Comparison of ENCODE assay signal across 18 cellular contexts in genomic region chr3:175336406-175337133, GRCh38.
A peak's percentile ranks its signal among the peaks of the same experiment; 100 is the strongest.
DNase-seq lines count a peak whose midpoint lies in the region; ATAC-seq and TF ChIP-seq lines count a peak whose summit lies in the region.
"Had no signal": no experiment of that assay in that cellular context is flagged by ENCODE, and none has a peak within 500 bp of the region (broad histone marks: within the 10 kb centered on the region; RNA-seq: fewer than 3 reads in every experiment).

No MANE protein-coding gene starts in this region.

- H3K27ac Mint-ChIP-seq in T-helper 17 cell: no peak overlapping the region
- H3K27ac Mint-ChIP-seq: activated T-cell treated with anti-CD3 and anti-CD28 coated beads, Interleukin-2, amount 50 U/mL, for 24 hours; CD8-positive, alpha-beta T cell; dendritic cell treated with granulocyte-macrophage colony-stimulating factor and Interleukin-4, amounts not matched to agents 40 ng/mL and 50 ng/mL, for 4 days; naive thymus-derived CD4-positive, alpha-beta T cell had no signal

- no peaks in the 10 kb centered on the region for H3K79me2 ChIP-seq in smooth muscle cell (ENCODE audit: low read depth)
- H3K79me2 ChIP-seq: parathyroid adenoma had no signal

- intact Hi-C loops in colonic mucosa (cut with DNase I): no loop called here

- no peak overlapping the region for H3K27ac ChIP-seq in colonic mucosa
- no peak overlapping the region for H3K27ac ChIP-seq in smooth muscle cell (ENCODE audit: low read depth)
- no peak overlapping the region for H3K27ac ChIP-seq in coronary artery
- H3K27ac ChIP-seq: GM23248, parathyroid adenoma had no signal

- H3K9ac ChIP-seq in colonic mucosa (ENCODE audit: low read depth in 2 of 2, low read length in 2 of 2) (no peak overlapping the region), smooth muscle cell (ENCODE audit: low read depth) (no peak overlapping the region)
- H3K9ac ChIP-seq: GM23248, parathyroid adenoma had no signal

- H3K4me1 ChIP-seq in colonic mucosa (no peaks in the 10 kb centered on the region), smooth muscle cell (ENCODE audit: low read depth) (no peaks in the 10 kb centered on the region)
- H3K4me1 ChIP-seq: parathyroid adenoma had no signal

- H3K27me3 ChIP-seq in colonic mucosa (no peaks in the 10 kb centered on the region), smooth muscle cell (ENCODE audit: low read depth) (no peaks in the 10 kb centered on the region)

- no peaks in the 10 kb centered on the region for H3K27me3 Mint-ChIP-seq in T-helper 17 cell
- H3K27me3 Mint-ChIP-seq: activated T-cell treated with anti-CD3 and anti-CD28 coated beads, Interleukin-2, amount 50 U/mL, for 24 hours; dendritic cell treated with granulocyte-macrophage colony-stimulating factor and Interleukin-4, amounts not matched to agents 40 ng/mL and 50 ng/mL, for 4 days; naive thymus-derived CD4-positive, alpha-beta T cell had no signal

- 98% methylated on average over 2 of the region's 2 CpGs for WGBS in smooth muscle cell (ENCODE audit: low lambda C conversion rate)

- H3K36me3 Mint-ChIP-seq in T-helper 17 cell (ENCODE audit: low read depth): no peaks in the 10 kb centered on the region
- H3K36me3 Mint-ChIP-seq: CD8-positive, alpha-beta T cell had no signal

- DNase-seq in DMS53 (lab: John Stamatoyannopoulos, UW) (peak; percentile 80), NAMALWA (ENCODE audit: low spot score) (peak; percentile 25), NCI-H2196 treated with DMSO at 0.1 percent for 48 hours (lab: John Stamatoyannopoulos, UW; ENCODE audit: unreplicated experiment) (peak; percentile 14), colonic mucosa (peak; percentile 22), smooth muscle cell (lab: John Stamatoyannopoulos, UW; ENCODE audit: unreplicated experiment) (no peak), T-helper 17 cell (no peak), coronary artery (ENCODE audit: low spot score) (no peak), NCI-H1092 treated with DMSO at 0.1 percent for 48 hours (lab: John Stamatoyannopoulos, UW) (no peak)
- DNase-seq: activated CD4-positive, alpha-beta T cell treated with anti-CD3 and anti-CD28 coated beads, Interleukin-2, amount 50 U/mL, for 48 hours; activated naive CD4-positive, alpha-beta T cell treated with anti-CD3 and anti-CD28 coated beads, Interleukin-2, amount 50 U/mL, for 16 hours; activated T-cell treated with anti-CD3 and anti-CD28 coated beads, Interleukin-2, amount 50 U/mL, for 24 hours; CD8-positive, alpha-beta T cell; GM23248; naive thymus-derived CD4-positive, alpha-beta T cell; NCI-H82 had no signal

- no peaks in the 10 kb centered on the region for H3K9me3 ChIP-seq in colonic mucosa
- no peaks in the 10 kb centered on the region for H3K9me3 ChIP-seq in smooth muscle cell (replicated peaks; ENCODE audit: low read depth)
- H3K9me3 ChIP-seq in T-helper 17 cell (ENCODE audit: control insufficient read depth, low read length, poor library complexity, severe bottlenecking): no peaks in the 10 kb centered on the region

- H3K4me3 ChIP-seq in colonic mucosa: no peak overlapping the region
- no peak overlapping the region for H3K4me3 ChIP-seq in smooth muscle cell
- no peak overlapping the region for H3K4me3 ChIP-seq in coronary artery
- H3K4me3 ChIP-seq: GM23248 had no signal

- H3K4me2 ChIP-seq in smooth muscle cell: no peak overlapping the region

- ATAC-seq in T-helper 17 cell: no peak
- ATAC-seq: CD8-positive, alpha-beta T cell; HepG2; naive thymus-derived CD4-positive, alpha-beta T cell had no signal

- no peaks in the 10 kb centered on the region for H3K4me1 Mint-ChIP-seq in T-helper 17 cell
- H3K4me1 Mint-ChIP-seq: naive thymus-derived CD4-positive, alpha-beta T cell had no signal

- no peak for TF ChIP-seq CTCF in colonic mucosa (IDR thresholded peaks at IDR 0.05)
- TF ChIP-seq CTCF in smooth muscle cell (IDR thresholded peaks at IDR 0.05; ENCODE audit: borderline replicate concordance, insufficient read depth, poor library complexity, severe bottlenecking): no peak
- no peak for TF ChIP-seq CTCF in coronary artery (IDR thresholded peaks at IDR 0.05)

- no peak overlapping the region for H2AFZ ChIP-seq in smooth muscle cell (ENCODE audit: low read depth)
- H2AFZ ChIP-seq: GM23248, parathyroid adenoma had no signal

- H3K36me3 ChIP-seq in colonic mucosa (no peaks in the 10 kb centered on the region), smooth muscle cell (ENCODE audit: low read depth) (no peaks in the 10 kb centered on the region)

- no peaks in the 10 kb centered on the region for H4K20me1 ChIP-seq in smooth muscle cell (ENCODE audit: low read depth)

- no peak overlapping the region for H3K4me3 Mint-ChIP-seq in T-helper 17 cell
- H3K4me3 Mint-ChIP-seq: activated T-cell treated with anti-CD3 and anti-CD28 coated beads, Interleukin-2, amount 50 U/mL, for 24 hours; CD8-positive, alpha-beta T cell; dendritic cell treated with granulocyte-macrophage colony-stimulating factor and Interleukin-4, amounts not matched to agents 40 ng/mL and 50 ng/mL, for 4 days; naive thymus-derived CD4-positive, alpha-beta T cell had no signal

- H3F3A ChIP-seq in smooth muscle cell (ENCODE audit: low read depth): no peaks in the 10 kb centered on the region

Comparison
In these comparisons a context has a peak if more than half of its experiments do, and no peak if none do; other contexts are left out.
1. DNase-seq: peak in DMS53 (single experiment), NAMALWA (single experiment), NCI-H2196 treated with DMSO at 0.1 percent for 48 hours (single experiment) and colonic mucosa (single experiment); none in smooth muscle cell (single experiment), T-helper 17 cell (0 of 3), coronary artery (single experiment) and NCI-H1092 treated with DMSO at 0.1 percent for 48 hours (single experiment).